2 cellular contexts compared by ENCODE assay signal in genomic region chr15:25880877-25881276, GRCh38. TPM values are rescaled to one million over a fixed set of nuclear protein-coding genes. Genes with fewer than 3 reads are reported as not detected.
"Had no signal": no experiment of that assay in that cellular context is flagged by ENCODE, and none has a peak within 500 bp of the region (broad histone marks: within the 10 kb centered on the region; RNA-seq: fewer than 3 reads in every experiment).

No MANE protein-coding gene starts in this region.

RNA-seq across cellular contexts. Expression of gene ATP10A, which starts 17.8 kb away (rescaled TPM):
- total RNA-seq: dermis microvascular lymphatic vessel endothelial cell had no signal
- polyA plus RNA-seq: mammary epithelial cell had no signal
